8 cellular contexts compared by ENCODE assay signal in the genomic region with DNA sequence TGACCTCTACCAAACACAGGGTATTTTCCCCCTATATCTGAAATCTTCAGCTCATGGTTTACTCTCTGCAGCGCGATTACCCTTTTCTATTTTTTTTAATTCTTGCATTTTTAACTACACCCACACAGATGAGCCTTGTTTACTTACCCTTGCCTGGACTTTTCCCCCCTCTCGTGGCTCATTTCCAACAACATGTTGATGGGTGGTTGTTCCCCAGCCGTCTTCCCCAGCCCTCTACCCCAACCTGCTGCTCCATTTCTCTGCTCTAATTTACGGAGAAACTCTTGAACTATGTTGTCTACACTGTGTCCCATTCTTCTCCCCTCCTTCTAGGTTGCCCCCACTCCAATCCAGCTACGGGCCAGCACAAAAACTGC. TPM values are rescaled to one million over a fixed set of nuclear protein-coding genes. Genes with fewer than 3 reads are reported as not detected.
DNase-seq lines count a peak whose midpoint lies in the region; ATAC-seq and TF ChIP-seq lines count a peak whose summit lies in the region.

No MANE protein-coding gene starts in this region.

- H3K27ac ChIP-seq in lung (ENCODE audit: low read depth in 1 of 2, low read length in 1 of 2) (peak overlapping the region; percentile 84 to 95), urinary bladder (ENCODE audit: low read depth) (peak overlapping the region; percentile 86)

- no peaks in the 10 kb centered on the region for H3K27me3 Mint-ChIP-seq in central memory CD8-positive, alpha-beta T cell

- 10 to 13% methylated on average over 6 of the region's 6 CpGs for WGBS in lung, 2 donors
- 6% methylated on average over 6 of the region's 6 CpGs for WGBS in urinary bladder

- H3K9me3 Mint-ChIP-seq in central memory CD8-positive, alpha-beta T cell, result peaks cover 14% of the 10 kb centered on the region

- H3K36me3 ChIP-seq in lung (ENCODE audit: control insufficient read depth in 2 of 2, insufficient read depth in 2 of 2, low read length in 2 of 2) (peaks cover 0 to 3% of the 10 kb centered on the region in 2 donors), urinary bladder (ENCODE audit: insufficient read depth) (no peaks in the 10 kb centered on the region)

- intact Hi-C loops in Right ventricle myocardium inferior (cut with DNase I) (no loop called here), cardiac septum (cut with DNase I) (loop anchor here (5.0 kb wide), 2 partner anchors 65 to 265 kb away; partner anchors contain the start of genes ZNF529 and ZNF850)

- TF ChIP-seq CTCF in lung (IDR thresholded peaks at IDR 0.05; ENCODE audit: control extremely low read depth, extremely low read depth), result no peak

- H3K27ac Mint-ChIP-seq in central memory CD8-positive, alpha-beta T cell (ENCODE audit: low read depth), result no peak overlapping the region

- DNase-seq in Right ventricle myocardium inferior (ENCODE audit: missing footprints) (no peak), cardiac septum (ENCODE audit: low spot score) (no peak), lung (ENCODE audit: low spot score) (no peak), putamen (ENCODE audit: low spot score) (no peak), T-helper 2 cell (no peak), NCI-H187 (lab: John Stamatoyannopoulos, UW) (no peak)
- no peak for DNase-seq in central memory CD8-positive, alpha-beta T cell (ENCODE audit: low spot score in 2 of 2)

- no peak overlapping the region for H3K4me3 Mint-ChIP-seq in central memory CD8-positive, alpha-beta T cell

- peaks cover 14% of the 10 kb centered on the region for H3K36me3 Mint-ChIP-seq in central memory CD8-positive, alpha-beta T cell (ENCODE audit: insufficient read depth)

- no peaks in the 10 kb centered on the region for H3K27me3 ChIP-seq in lung (ENCODE audit: control insufficient read depth, insufficient read depth)

- peaks cover 2 to 26% of the 10 kb centered on the region in 2 donors for H3K9me3 ChIP-seq in lung (ENCODE audit: control insufficient read depth in 2 of 2, insufficient read depth in 1 of 2, low read length in 1 of 2)

- H3K4me1 Mint-ChIP-seq in central memory CD8-positive, alpha-beta T cell, result peaks cover 14% of the 10 kb centered on the region

- H3K4me1 ChIP-seq in lung (ENCODE audit: control insufficient read depth in 2 of 2, insufficient read depth in 2 of 2, low read length in 2 of 2) (peaks cover 6 to 8% of the 10 kb centered on the region in 2 donors), urinary bladder (ENCODE audit: insufficient read depth) (peaks cover 2% of the 10 kb centered on the region)

- H3K4me3 ChIP-seq in lung (peak overlapping the region; percentile 82), urinary bladder (ENCODE audit: low read depth, low read length) (peak overlapping the region; percentile 76)

- ATAC-seq in Right ventricle myocardium inferior (peak; percentile 0), lung (ENCODE audit: insufficient read depth, low FRiP score) (no peak)
- peak; percentile 10 for ATAC-seq in central memory CD8-positive, alpha-beta T cell (replicated peaks; ENCODE audit: extremely low read depth, poor library complexity, severe bottlenecking)

RNA-seq across cellular contexts. Expression of gene ZNF790, which starts 0.7 kb away (rescaled TPM):
- total RNA-seq in Right ventricle myocardium inferior (8.3 TPM), cardiac septum (7.8 TPM), lung (10 to 100 TPM in 1 of 2 donors, 1 to 10 TPM in 1; 5.9 to 10.7 TPM), urinary bladder (20.1 TPM)
- polyA plus RNA-seq in lung (1 to 10 TPM; 2.0 to 2.5 TPM), urinary bladder (4.1 TPM)

RNA-seq across cellular contexts. Expression of gene ZNF345, which starts 13.2 kb away (rescaled TPM):
- 3.1 TPM for total RNA-seq in Right ventricle myocardium inferior
- 2.7 TPM for total RNA-seq in cardiac septum
- total RNA-seq in lung, result 10 to 100 TPM in 1 of 2 donors, 1 to 10 TPM in 1; 3.8 to 22.5 TPM
- 1 to 10 TPM; 1.8 to 3.2 TPM for polyA plus RNA-seq in lung
- total RNA-seq in urinary bladder, result 16.2 TPM
- polyA plus RNA-seq in urinary bladder, result 4.4 TPM
